ENCODE assay signal across 16 cellular contexts in the genomic region with DNA sequence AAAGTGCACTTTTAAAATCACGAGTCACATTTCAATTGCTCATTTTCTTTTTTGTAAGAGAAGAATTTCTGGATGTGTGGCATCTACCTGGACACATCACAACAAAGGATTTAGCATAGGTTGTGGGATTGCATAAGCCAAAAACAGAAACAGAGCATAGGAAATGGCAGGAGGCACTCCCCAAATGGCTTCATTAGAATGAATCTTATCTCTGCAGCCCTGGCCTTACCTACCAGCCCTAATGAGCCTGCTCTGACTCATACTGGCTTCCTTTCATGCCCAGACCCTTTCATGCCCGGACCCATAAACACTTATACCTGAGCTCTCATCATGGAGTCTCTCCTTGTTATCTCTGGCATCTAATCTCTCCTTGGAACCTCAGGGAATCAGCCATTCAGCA.
"Had no signal": no experiment of that assay in that cellular context is flagged by ENCODE, and none has a peak within 500 bp of the region (broad histone marks: within the 10 kb centered on the region; RNA-seq: fewer than 3 reads in every experiment).

No MANE protein-coding gene starts in this region.

- ATAC-seq: gastroesophageal sphincter, heart right ventricle, natural killer cell had no signal

- H3K4me3 ChIP-seq: gastroesophageal sphincter, heart right ventricle, left lung, tibial artery, uterus had no signal

- H3K36me3 ChIP-seq: gastroesophageal sphincter, heart right ventricle, left lung, neutrophil, tibial artery, uterus had no signal

- H3K27me3 ChIP-seq: gastroesophageal sphincter, left lung, neutrophil, tibial artery had no signal

- H3K27ac ChIP-seq: gastroesophageal sphincter, heart right ventricle, left lung, neutrophil, tibial artery, uterus had no signal

- H3K9me3 ChIP-seq: gastroesophageal sphincter, heart right ventricle, left lung, neutrophil, tibial artery, uterus had no signal

- H3K4me1 ChIP-seq: gastroesophageal sphincter, heart right ventricle, left lung, tibial artery, uterus had no signal

- DNase-seq: activated CD4-positive, alpha-beta T cell treated with anti-CD3 and anti-CD28 coated beads, Interleukin-2, amount 10 ng/mL, durations not matched to agents 7 days and 5 days; activated gamma-delta T cell treated with Interleukin-2 at 50 U/mL for 16 hours; activated naive CD8-positive, alpha-beta T cell treated with anti-CD3 and anti-CD28 coated beads, Interleukin-2, amount 10 ng/mL, durations not matched to agents 7 days and 5 days; anterior cingulate cortex; effector memory CD4-positive, alpha-beta T cell; heart right ventricle; left lung; natural killer cell; stimulated activated CD4-positive, alpha-beta T cell treated with anti-CD3 and anti-CD28 coated beads, Interleukin-15, amount 100 ng/mL, for 24 hours; stimulated activated CD4-positive, alpha-beta T cell treated with anti-CD3 and anti-CD28 coated beads, Interleukin-4, amount 100 ng/mL, for 24 hours; stimulated activated naive CD4-positive, alpha-beta T cell; T-helper 9 cell; tibial artery; uterus had no signal
